Comparison of ENCODE assay signal across 24 cellular contexts in the genomic region with DNA sequence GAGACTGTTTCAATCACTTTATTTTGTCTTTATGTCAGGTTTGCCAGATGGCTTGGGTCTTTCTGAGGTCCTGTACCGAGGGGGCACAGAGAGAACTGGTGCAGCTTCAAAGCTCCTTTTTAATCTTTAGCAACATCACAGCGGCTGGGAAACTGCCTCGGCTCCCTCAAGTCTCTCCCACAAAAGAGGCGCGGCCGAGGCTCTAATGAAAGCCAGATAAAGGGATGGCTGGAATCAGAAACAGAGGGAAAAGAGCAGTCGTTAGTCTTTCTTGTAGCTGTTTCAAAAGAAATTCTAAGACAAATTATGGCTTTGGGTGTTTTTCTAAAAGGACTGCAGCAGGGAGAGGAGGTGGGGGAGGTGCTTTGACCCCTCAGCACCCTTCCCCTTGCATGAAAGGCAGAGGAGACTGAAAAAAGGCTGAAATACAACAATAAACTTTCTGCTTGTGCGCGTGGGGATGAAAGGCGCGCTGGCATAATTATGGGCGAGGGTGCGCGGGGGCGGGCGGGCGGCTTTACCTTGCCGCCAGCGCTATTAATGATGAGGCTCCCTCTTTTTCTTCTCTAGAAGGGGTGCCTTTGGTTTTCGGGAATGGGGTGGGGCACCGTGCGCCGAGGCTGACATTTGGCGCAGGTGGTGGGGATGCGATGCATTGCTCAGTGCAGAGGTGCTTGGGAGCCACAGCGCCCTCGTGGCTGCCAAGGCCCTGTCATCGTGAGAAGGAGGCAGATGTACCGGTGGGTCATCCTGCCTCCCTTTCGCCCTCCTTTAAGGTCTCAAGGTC. TPM values are rescaled to one million over a fixed set of nuclear protein-coding genes. Genes with fewer than 3 reads are reported as not detected.
DNase-seq lines count a peak whose midpoint lies in the region; ATAC-seq and TF ChIP-seq lines count a peak whose summit lies in the region.
"Had no signal": no experiment of that assay in that cellular context is flagged by ENCODE, and none has a peak within 500 bp of the region (broad histone marks: within the 10 kb centered on the region; RNA-seq: fewer than 3 reads in every experiment).

No MANE protein-coding gene starts in this region.

- peak overlapping the region; percentile 86 for H2AFZ ChIP-seq in smooth muscle cell (ENCODE audit: low read depth)

- no peak overlapping the region for H3K27ac ChIP-seq in smooth muscle cell (ENCODE audit: low read depth)
- H3K27ac ChIP-seq: body of pancreas, tibial artery had no signal

- DNase-seq in NCI-H748 (lab: John Stamatoyannopoulos, UW; ENCODE audit: unreplicated experiment) (peak; percentile 2), NCI-H748 treated with DMSO at 0.1 percent for 48 hours (lab: John Stamatoyannopoulos, UW) (no peak), adipocyte (ENCODE audit: low read depth) (peak; percentile 30), left kidney (ENCODE audit: low read depth, low spot score) (peak; percentile 64), smooth muscle cell (lab: John Stamatoyannopoulos, UW; ENCODE audit: unreplicated experiment) (no peak), activated gamma-delta T cell treated with Interleukin-2 at 50 U/mL for 16 hours (no peak), left cardiac atrium (no peak), NCI-H526 (lab: John Stamatoyannopoulos, UW) (no peak)
- DNase-seq: activated CD4-positive, alpha-beta T cell treated with anti-CD3 and anti-CD28 coated beads for 1 hour; activated CD8-positive, alpha-beta T cell treated with anti-CD3 and anti-CD28 coated beads, Interleukin-2, amount 10 ng/mL, durations not matched to agents 7 days and 5 days; activated gamma-delta T cell; activated naive CD8-positive, alpha-beta T cell treated with anti-CD3 and anti-CD28 coated beads, Interleukin-2, amount 50 U/mL, for 24 hours; body of pancreas; CD8-positive, alpha-beta memory T cell; DMS53; mammary epithelial cell; NCI-H1694; NCI-H2171 treated with DMSO at 0.1 percent for 48 hours; NCI-H524 treated with DMSO at 0.1 percent for 48 hours; occipital lobe; stimulated activated CD8-positive, alpha-beta memory T cell treated with anti-CD3 and anti-CD28 coated beads, Interleukin-4, amount 100 ng/mL, for 48 hours; T-helper 17 cell; tibial artery had no signal

- TF ChIP-seq CTCF in smooth muscle cell (IDR thresholded peaks at IDR 0.05; ENCODE audit: borderline replicate concordance, insufficient read depth, poor library complexity, severe bottlenecking), result no peak

- H3F3A ChIP-seq in smooth muscle cell (ENCODE audit: low read depth), result no peaks in the 10 kb centered on the region

- H3K4me1 ChIP-seq in adipocyte (ENCODE audit: control insufficient read depth, insufficient read depth, low read length) (no peaks in the 10 kb centered on the region), smooth muscle cell (ENCODE audit: low read depth) (peaks cover 10% of the 10 kb centered on the region)
- H3K4me1 ChIP-seq: body of pancreas, tibial artery had no signal

- H3K79me2 ChIP-seq in smooth muscle cell (ENCODE audit: low read depth), result no peaks in the 10 kb centered on the region

- peak overlapping the region; percentile 43 for H3K4me2 ChIP-seq in smooth muscle cell

- intact Hi-C loops in left cardiac atrium (cut with DNase I), result no loop called here

- H3K4me3 ChIP-seq in adipocyte (ENCODE audit: low read length) (no peak overlapping the region), smooth muscle cell (no peak overlapping the region)
- H3K4me3 ChIP-seq: body of pancreas, skin epidermis, tibial artery had no signal

- H3K9ac ChIP-seq in adipocyte (ENCODE audit: low read length) (no peak overlapping the region), smooth muscle cell (ENCODE audit: low read depth) (no peak overlapping the region)

- H3K27me3 ChIP-seq in adipocyte (replicated peaks; ENCODE audit: control insufficient read depth, insufficient read depth, low read length) (peaks cover 43% of the 10 kb centered on the region), smooth muscle cell (ENCODE audit: low read depth) (no peaks in the 10 kb centered on the region)
- H3K27me3 ChIP-seq: body of pancreas, tibial artery had no signal

- WGBS in smooth muscle cell (ENCODE audit: low lambda C conversion rate), result 76% methylated on average over 30 of the region's 30 CpGs

- no peaks in the 10 kb centered on the region for H3K36me3 ChIP-seq in adipocyte (ENCODE audit: control insufficient read depth, insufficient read depth, low read length, severe bottlenecking)
- H3K36me3 ChIP-seq in smooth muscle cell (ENCODE audit: low read depth), result no peaks in the 10 kb centered on the region
- H3K36me3 ChIP-seq: tibial artery had no signal

- no peak for ATAC-seq in left cardiac atrium
- ATAC-seq: activated CD8-positive, alpha-beta T cell treated with anti-CD3 and anti-CD28 coated beads, Interleukin-2, amount 10 ng/mL, durations not matched to agents 7 days and 5 days; activated naive CD8-positive, alpha-beta T cell treated with anti-CD3 and anti-CD28 coated beads, Interleukin-2, amount 50 U/mL, for 24 hours; body of pancreas; T-helper 17 cell had no signal

- H3K9me3 ChIP-seq in adipocyte (ENCODE audit: control insufficient read depth, low read length) (no peaks in the 10 kb centered on the region), smooth muscle cell (replicated peaks; ENCODE audit: low read depth) (no peaks in the 10 kb centered on the region)
- H3K9me3 ChIP-seq: body of pancreas, tibial artery had no signal

- H4K20me1 ChIP-seq in smooth muscle cell (ENCODE audit: low read depth), result no peaks in the 10 kb centered on the region

RNA-seq across cellular contexts. Expression of gene BRD7, which starts 22.3 kb away (rescaled TPM):
- total RNA-seq in smooth muscle cell, result 37.2 and 40.4 TPM in 2 replicates
- 33.9 and 36.2 TPM in 2 replicates for polyA plus RNA-seq in smooth muscle cell
- 10 to 100 TPM; 41.7 to 43.4 TPM for total RNA-seq in left cardiac atrium

Comparison
In these comparisons a context has a peak if more than half of its experiments do, and no peak if none do; other contexts are left out.
1. DNase-seq: peak in NCI-H748 (single experiment), adipocyte (single experiment) and left kidney (single experiment); none in NCI-H748 treated with DMSO at 0.1 percent for 48 hours (single experiment), smooth muscle cell (single experiment), activated gamma-delta T cell treated with Interleukin-2 at 50 U/mL for 16 hours (single experiment), left cardiac atrium (single experiment) and NCI-H526 (0 of 2).